ENCODE assay signal across 19 cellular contexts in genomic region chr7:123432601-123433000, GRCh38.
"Had no signal": no experiment of that assay in that cellular context is flagged by ENCODE, and none has a peak within 500 bp of the region (broad histone marks: within the 10 kb centered on the region; RNA-seq: fewer than 3 reads in every experiment).

No MANE protein-coding gene starts in this region.

- H3K9me3 ChIP-seq: gastroesophageal sphincter, mucosa of descending colon had no signal

- H3K27ac Mint-ChIP-seq: activated CD4-positive, alpha-beta memory T cell treated with anti-CD3 and anti-CD28 coated beads for 36 hours; activated naive CD8-positive, alpha-beta T cell treated with anti-CD3 and anti-CD28 coated beads for 36 hours; brain; neural progenitor cell; progenitor cell of endocrine pancreas; T-helper 17 cell had no signal

- H3K27me3 Mint-ChIP-seq: activated CD4-positive, alpha-beta memory T cell treated with anti-CD3 and anti-CD28 coated beads for 36 hours; activated naive CD8-positive, alpha-beta T cell treated with anti-CD3 and anti-CD28 coated beads for 36 hours; naive B cell; progenitor cell of endocrine pancreas; T-helper 17 cell had no signal

- H3K27me3 ChIP-seq: gastroesophageal sphincter, heart right ventricle, neural progenitor cell, tibial nerve had no signal

- H3K4me3 ChIP-seq: coronary artery, gastroesophageal sphincter, heart right ventricle, mucosa of descending colon, neural progenitor cell, tibial nerve had no signal

- H3K36me3 ChIP-seq: gastroesophageal sphincter, heart right ventricle, neural progenitor cell, tibial nerve had no signal

- H3K4me3 Mint-ChIP-seq: activated CD4-positive, alpha-beta memory T cell treated with anti-CD3 and anti-CD28 coated beads for 36 hours; activated naive CD8-positive, alpha-beta T cell treated with anti-CD3 and anti-CD28 coated beads for 36 hours; brain; naive B cell; neural progenitor cell; T-helper 17 cell had no signal

- H3K4me1 ChIP-seq: gastroesophageal sphincter, heart right ventricle, tibial nerve had no signal

- H3K36me3 Mint-ChIP-seq: activated CD4-positive, alpha-beta memory T cell treated with anti-CD3 and anti-CD28 coated beads for 36 hours; activated naive CD8-positive, alpha-beta T cell treated with anti-CD3 and anti-CD28 coated beads for 36 hours; brain; naive B cell; neural progenitor cell had no signal

- H3K4me1 Mint-ChIP-seq: activated naive CD8-positive, alpha-beta T cell treated with anti-CD3 and anti-CD28 coated beads for 36 hours; brain; naive B cell; T-helper 17 cell had no signal

- DNase-seq: activated CD4-positive, alpha-beta memory T cell treated with anti-CD3 and anti-CD28 coated beads for 36 hours; activated naive CD4-positive, alpha-beta T cell; activated naive CD8-positive, alpha-beta T cell treated with anti-CD3 and anti-CD28 coated beads for 36 hours; anterior cingulate cortex; heart right ventricle; kidney glomerular epithelial cell; mesenchymal stem cell; mucosa of descending colon; naive B cell; right cardiac atrium; stimulated activated naive CD8-positive, alpha-beta T cell treated with anti-CD3 and anti-CD28 coated beads, Interleukin-15, Interleukin-2, amounts not matched to agents 100 U/mL and 50 U/mL, for 24 hours; T-helper 17 cell had no signal

- H3K27ac ChIP-seq: coronary artery, gastroesophageal sphincter, heart right ventricle, neural progenitor cell, tibial nerve had no signal

- ATAC-seq: esophagus mucosa; gastroesophageal sphincter; heart right ventricle; mucosa of descending colon; right cardiac atrium; stimulated activated naive CD8-positive, alpha-beta T cell treated with anti-CD3 and anti-CD28 coated beads, Interleukin-15, Interleukin-2, amounts not matched to agents 100 U/mL and 50 U/mL, for 24 hours; T-helper 17 cell had no signal
